Comparison of ENCODE assay signal across 9 cellular contexts in the genomic region with DNA sequence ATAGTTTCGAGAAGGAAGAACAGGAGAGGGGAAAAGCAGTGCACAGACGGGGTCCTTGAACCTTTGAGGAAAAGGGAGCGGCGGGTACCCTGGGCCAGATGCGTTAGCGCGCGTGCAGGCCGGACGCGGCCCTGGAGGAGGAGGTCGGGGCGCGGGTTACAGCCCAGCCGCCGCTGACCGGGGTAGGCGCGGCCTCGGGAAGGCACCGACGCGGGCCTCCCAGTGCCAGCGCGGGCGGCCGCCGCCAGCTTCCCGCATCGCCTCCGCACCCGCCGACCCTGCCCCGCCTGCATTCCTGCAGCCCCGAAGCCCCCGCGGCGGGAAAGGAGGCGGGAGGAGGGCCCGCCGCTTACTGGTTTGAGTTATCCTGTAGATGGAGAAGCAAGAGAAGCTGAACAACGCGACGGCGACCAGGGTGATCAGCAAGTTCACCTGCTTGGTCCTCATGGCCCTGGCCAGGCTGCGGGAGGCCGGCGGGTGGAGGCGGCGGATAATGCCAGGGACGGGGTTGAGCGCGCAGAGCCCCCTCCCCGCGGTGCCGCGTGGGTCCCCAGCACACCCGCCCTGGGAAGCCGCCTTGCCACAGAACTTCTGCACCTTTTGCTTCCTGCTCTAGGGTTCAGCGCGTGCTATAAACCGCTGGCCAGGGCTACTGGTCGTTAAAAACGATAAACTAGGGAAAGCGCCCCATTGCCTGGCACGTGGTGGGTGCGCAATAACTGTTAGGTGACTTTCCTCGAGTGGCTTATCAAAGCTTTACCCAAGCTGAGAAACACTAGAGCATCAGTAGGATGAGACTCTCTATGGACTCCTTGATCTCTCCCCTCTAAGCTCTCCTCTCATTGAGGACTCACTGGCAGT. TPM values are rescaled to one million over a fixed set of nuclear protein-coding genes. Genes with fewer than 3 reads are reported as not detected.
DNase-seq lines count a peak whose midpoint lies in the region; ATAC-seq and TF ChIP-seq lines count a peak whose summit lies in the region.
"Had no signal": no experiment of that assay in that cellular context is flagged by ENCODE, and none has a peak within 500 bp of the region (broad histone marks: within the 10 kb centered on the region; RNA-seq: fewer than 3 reads in every experiment).

A gene (minus strand): TSS at position 518 of the 861 bp plus-strand sequence. CDS start 71 bp downstream, at position 447.

- H3K4me1 ChIP-seq in BE2C = no peaks in the 10 kb centered on the region
- peaks cover 0 to 10% (median 8%) of the 10 kb centered on the region in 4 donors for H3K4me1 ChIP-seq in esophagus muscularis mucosa

- no peaks in the 10 kb centered on the region for H3K36me3 ChIP-seq in BE2C
- H3K36me3 ChIP-seq in esophagus muscularis mucosa = no peaks in the 10 kb centered on the region

- no peaks in the 10 kb centered on the region for H3K36me3 Mint-ChIP-seq in nephron (ENCODE audit: low read depth)

- TF ChIP-seq CTCF in BE2C (IDR thresholded peaks at IDR 0.05; ENCODE audit: low read depth, low read length) = no peak
- TF ChIP-seq CTCF in NB4 (IDR thresholded peaks at IDR 0.05; ENCODE audit: low read depth, low read length) = no peak
- no peak for TF ChIP-seq CTCF in esophagus muscularis mucosa (IDR thresholded peaks at IDR 0.05)
- no peak for TF ChIP-seq CTCF in nephron (IDR thresholded peaks at IDR 0.05; ENCODE audit: unreplicated experiment in 3 of 3)

- H3K27ac ChIP-seq in esophagus muscularis mucosa (replicated peaks in 1 of 4) = no peak within 1 kb of the TSS

- TF ChIP-seq POLR2A in NB4 (IDR thresholded peaks at IDR 0.05; ENCODE audit: extremely low read depth, insufficient read length) (no peak), esophagus muscularis mucosa (IDR thresholded peaks at IDR 0.05; ENCODE audit: low read depth) (no peak)

- DNase-seq in BE2C (peak; percentile 5), NB4 (ENCODE audit: low read depth) (peak; percentile 2), esophagus muscularis mucosa (ENCODE audit: extremely low spot score) (no peak), foreskin melanocyte (no peak), MV-4-11 (lab: John Stamatoyannopoulos, UW) (no peak), DMS79 (lab: John Stamatoyannopoulos, UW) (no peak)
- DNase-seq: SW 1271 had no signal

- intact Hi-C loops in esophagus muscularis mucosa (cut with DNase I) = no loop called here

- no peaks in the 10 kb centered on the region; the same call in 1 of the 2 replicates for H3K27me3 ChIP-seq in BE2C
- peaks cover 5 to 36% (median 15%) of the 10 kb centered on the region in 4 donors for H3K27me3 ChIP-seq in esophagus muscularis mucosa

- WGBS in esophagus muscularis mucosa = 25% methylated on average over 30 of the region's 68 CpGs

- H3K4me3 ChIP-seq in BE2C (ENCODE audit: low read depth, low read length) (no peak within 1 kb of the TSS), NB4 (ENCODE audit: low read depth, low read length) (no peak within 1 kb of the TSS), esophagus muscularis mucosa (peak within 1 kb of the TSS; percentile 37 to 49 (median 40))

- H3K4me1 Mint-ChIP-seq in nephron = no peaks in the 10 kb centered on the region

- no peak for ATAC-seq in GM19035 (IDR thresholded peaks at IDR 0.05; ENCODE audit: unreplicated experiment)

- H3K4me3 Mint-ChIP-seq in nephron = peak within 1 kb of the TSS; percentile 69 to 74 (median 73)

- H3K9me3 ChIP-seq in BE2C (no peaks in the 10 kb centered on the region), esophagus muscularis mucosa (no peaks in the 10 kb centered on the region)

- no peak within 1 kb of the TSS for H3K27ac Mint-ChIP-seq in nephron

- H3K9me3 Mint-ChIP-seq in nephron = no peaks in the 10 kb centered on the region

- TF ChIP-seq EP300 in esophagus muscularis mucosa (IDR thresholded peaks at IDR 0.05) = no peak

- H3K27me3 Mint-ChIP-seq in nephron (ENCODE audit: low read depth) = peaks cover 69% of the 10 kb centered on the region

RNA-seq across cellular contexts. Expression of the gene that starts here (rescaled TPM):
- not detected for polyA plus RNA-seq in BE2C (2012; ENCODE audit: insufficient read depth, insufficient read length, low read depth)
- not detected for total RNA-seq in esophagus muscularis mucosa

Comparison
In these comparisons a context has a peak if more than half of its experiments do, and no peak if none do; other contexts are left out.
1. DNase-seq: peak in BE2C (single experiment) and NB4 (single experiment); none in esophagus muscularis mucosa (single experiment), foreskin melanocyte (single experiment), MV-4-11 (single experiment) and DMS79 (single experiment).
2. H3K4me3 ChIP-seq: peak in esophagus muscularis mucosa (4 of 4); none in BE2C (single experiment) and NB4 (single experiment).